16 cellular contexts compared by ENCODE assay signal in genomic region chr10:100895896-100896295, GRCh38. TPM values are rescaled to one million over a fixed set of nuclear protein-coding genes. Genes with fewer than 3 reads are reported as not detected.
DNase-seq lines count a peak whose midpoint lies in the region; ATAC-seq and TF ChIP-seq lines count a peak whose summit lies in the region.
"Had no signal": no experiment of that assay in that cellular context is flagged by ENCODE, and none has a peak within 500 bp of the region (broad histone marks: within the 10 kb centered on the region; RNA-seq: fewer than 3 reads in every experiment).

No MANE protein-coding gene starts in this region.

- H3K4me3 ChIP-seq in HCT116 (replicated peaks in 1 of 2; ENCODE audit: low read depth in 1 of 2, low read length in 2 of 2): no peak overlapping the region
- no peak overlapping the region for H3K4me3 ChIP-seq in SU-DHL-6 (ENCODE audit: insufficient read depth, low read length, poor library complexity, severe bottlenecking)
- no peak overlapping the region for H3K4me3 ChIP-seq in suprapubic skin
- H3K4me3 ChIP-seq: tibial nerve had no signal

- no peak for TF ChIP-seq RAD21 in HCT116 (IDR thresholded peaks at IDR 0.05; ENCODE audit: low read depth)

- H3K9me2 ChIP-seq in HCT116 (ENCODE audit: insufficient read depth) (no peaks in the 10 kb centered on the region), SU-DHL-6 (replicated peaks; ENCODE audit: insufficient read depth, low read length) (no peaks in the 10 kb centered on the region)

- H3K27me3 ChIP-seq in HCT116 (ENCODE audit: insufficient read depth, low read length) (no peaks in the 10 kb centered on the region), SU-DHL-6 (ENCODE audit: low read length) (no peaks in the 10 kb centered on the region), suprapubic skin (peaks cover 30% of the 10 kb centered on the region)

- TF ChIP-seq POLR2A in HCT116 (IDR thresholded peaks at IDR 0.05; ENCODE audit: borderline replicate concordance, extremely low read depth, insufficient read depth, insufficient read length) (no peak), suprapubic skin (IDR thresholded peaks at IDR 0.05) (no peak)

- TF ChIP-seq CTCF in HCT116 (IDR thresholded peaks at IDR 0.05 in 2 of 3, conservative IDR thresholded peaks at IDR 0.05 in 1 of 3; ENCODE audit: borderline replicate concordance in 1 of 3, insufficient read depth in 1 of 3, low read depth in 2 of 3, low read length in 2 of 3): no peak
- no peak for TF ChIP-seq CTCF in SU-DHL-6 (IDR thresholded peaks at IDR 0.05; ENCODE audit: insufficient read depth, low read length, poor library complexity, severe bottlenecking)
- no peak for TF ChIP-seq CTCF in suprapubic skin (IDR thresholded peaks at IDR 0.05)

- no peak overlapping the region for H3K4me2 ChIP-seq in HCT116 (ENCODE audit: low read length)
- H3K4me2 ChIP-seq in SU-DHL-6 (ENCODE audit: low read depth, low read length, poor library complexity, severe bottlenecking): peak overlapping the region; percentile 47

- RAD21 ChIA-PET in HCT116 (lab: Charles Lee; ENCODE audit: low non-redundant PET in 1 of 2, low total read pairs in 2 of 2, uncharacterized antibody in 2 of 2, unreplicated experiment in 2 of 2): no interaction called here

- 0 out of 2 replicates have a peak, but pooled peaks cover 5% of the 10 kb centered on the region for H3F3A ChIP-seq in SU-DHL-6 (ENCODE audit: insufficient read depth)

- H3K27ac ChIP-seq in HCT116 (ENCODE audit: low read depth, low read length): no peak overlapping the region
- no peak overlapping the region for H3K27ac ChIP-seq in SU-DHL-6 (ENCODE audit: low read depth, low read length)
- H3K27ac ChIP-seq in suprapubic skin: no peak overlapping the region
- H3K27ac ChIP-seq: tibial nerve had no signal

- TF ChIP-seq EP300 in suprapubic skin (IDR thresholded peaks at IDR 0.05): no peak

- CTCF ChIA-PET in HCT116 (lab: Charles Lee): interaction anchor here (1.0 to 1.1 kb wide), 2 partner anchors 18 to 119 kb away, joined by 3 read pairs; no protein-coding TSS in a partner anchor

- POLR2A ChIA-PET in HCT116 (lab: Charles Lee): interaction anchor here (1.4 kb wide), 1 partner anchor 17 kb away, joined by 5 read pairs; the partner anchor contains the start of gene SLF2

- H3K4me1 ChIP-seq in HCT116 (ENCODE audit: control insufficient read depth in 1 of 2, insufficient read depth in 2 of 2, low read length in 2 of 2) (peaks cover 17 to 35% of the 10 kb centered on the region in 2 experiments), suprapubic skin (no peaks in the 10 kb centered on the region)
- H3K4me1 ChIP-seq: tibial nerve had no signal

- H3K36me3 ChIP-seq in HCT116 (ENCODE audit: control insufficient read depth in 1 of 2, insufficient read depth in 2 of 2, low read length in 2 of 2): no peaks in the 10 kb centered on the region
- no peaks in the 10 kb centered on the region for H3K36me3 ChIP-seq in SU-DHL-6 (ENCODE audit: low read length)
- no peaks in the 10 kb centered on the region for H3K36me3 ChIP-seq in suprapubic skin
- H3K36me3 ChIP-seq: tibial nerve had no signal

- 95% methylated on average over 3 of the region's 3 CpGs for WGBS in suprapubic skin

- no peaks in the 10 kb centered on the region for H3K79me2 ChIP-seq in HCT116 (ENCODE audit: insufficient read depth, low read length)
- no peaks in the 10 kb centered on the region for H3K79me2 ChIP-seq in SU-DHL-6 (ENCODE audit: insufficient read depth, low read length)

- H4K20me1 ChIP-seq in HCT116 (ENCODE audit: insufficient read depth): no peaks in the 10 kb centered on the region
- no peaks in the 10 kb centered on the region for H4K20me1 ChIP-seq in SU-DHL-6 (ENCODE audit: low read depth, low read length)

- intact Hi-C loops in HCT116 (cut with micrococcal nuclease): no loop called here

- BruUV-seq in HCT116 (replicated peaks; lab: Mats Ljungman, UMichigan): no TSS peak

- H3K9me3 ChIP-seq in HCT116 (ENCODE audit: control insufficient read depth in 1 of 2, insufficient read depth in 1 of 2, low read depth in 1 of 2, low read length in 2 of 2) (no peaks in the 10 kb centered on the region), SU-DHL-6 (ENCODE audit: insufficient read depth, low read length) (no peaks in the 10 kb centered on the region), suprapubic skin (no peaks in the 10 kb centered on the region)
- H3K9me3 ChIP-seq: tibial nerve had no signal

- H2AFZ ChIP-seq in HCT116 (ENCODE audit: low read depth, low read length, poor library complexity, severe bottlenecking) (peak overlapping the region; percentile 32), SU-DHL-6 (ENCODE audit: low read depth, low read length, severe bottlenecking) (peak overlapping the region; percentile 28)

- ATAC-seq in HCT116: no peak
- ATAC-seq in left lobe of liver: no peak
- ATAC-seq in GM21619 (IDR thresholded peaks at IDR 0.05; ENCODE audit: unreplicated experiment): no peak
- ATAC-seq in GM21515 (IDR thresholded peaks at IDR 0.05; ENCODE audit: unreplicated experiment): no peak
- ATAC-seq: activated CD4-positive, alpha-beta T cell treated with anti-CD3 and anti-CD28 coated beads for 36 hours; activated T-cell treated with anti-CD3 and anti-CD28 coated beads, Interleukin-2, amount 50 U/mL, for 72 hours; right cardiac atrium; T-helper 17 cell had no signal

- DNase-seq in HCT116 (ENCODE audit: low read depth, low spot score) (no peak), left lobe of liver (ENCODE audit: low spot score) (peak; percentile 24), ureter (ENCODE audit: low spot score) (peak; percentile 28), suprapubic skin (ENCODE audit: low spot score in 2 of 2) (no peak)
- DNase-seq: activated CD4-positive, alpha-beta T cell treated with anti-CD3 and anti-CD28 coated beads for 36 hours; activated naive CD4-positive, alpha-beta T cell treated with anti-CD3 and anti-CD28 coated beads for 36 hours; activated T-cell treated with anti-CD3 and anti-CD28 coated beads, Interleukin-2, amount 50 U/mL, for 72 hours; NCI-H1092 treated with DMSO at 0.1 percent for 48 hours; NCI-H1930; right cardiac atrium; RPMI8226; T-helper 17 cell had no signal

- H3K9ac ChIP-seq in HCT116 (ENCODE audit: low read length) (no peak overlapping the region), SU-DHL-6 (ENCODE audit: low read length) (no peak overlapping the region)

TF ChIP-seq in HCT116, 20 proteins besides CTCF, POLR2A, EP300 and RAD21 (continues in another document):
- no peak for TF ChIP-seq TCF7L2 (IDR thresholded peaks at IDR 0.05; ENCODE audit: borderline replicate concordance, extremely low read depth, insufficient read depth, insufficient read length)
- TF ChIP-seq SP1 (IDR thresholded peaks at IDR 0.05; ENCODE audit: low read depth): no peak
- TF ChIP-seq EZH2phosphoT487 (IDR thresholded peaks at IDR 0.05; ENCODE audit: borderline replicate concordance): no peak
- no peak for TF ChIP-seq REST (IDR thresholded peaks at IDR 0.05; ENCODE audit: low read depth)
- no peak for TF ChIP-seq FOSL1 (IDR thresholded peaks at IDR 0.05; ENCODE audit: low read depth)
- TF ChIP-seq POLR2AphosphoS5 (IDR thresholded peaks at IDR 0.05; ENCODE audit: low read depth, low read length): no peak
- TF ChIP-seq ELF1 (IDR thresholded peaks at IDR 0.05; ENCODE audit: borderline replicate concordance, low read depth): no peak
- no peak for TF ChIP-seq EGR1 (IDR thresholded peaks at IDR 0.05; ENCODE audit: low read depth)
- no peak for TF ChIP-seq YY1 (IDR thresholded peaks at IDR 0.05; ENCODE audit: extremely low read depth, insufficient replicate concordance, low read depth, low read length)
- no peak for TF ChIP-seq ZFX (IDR thresholded peaks at IDR 0.05)
- TF ChIP-seq CEBPB (IDR thresholded peaks at IDR 0.05; ENCODE audit: low read depth): no peak
- TF ChIP-seq JUND (IDR thresholded peaks at IDR 0.05): no peak

RNA-seq across cellular contexts. Expression of gene SLF2, which starts 16.9 kb away (rescaled TPM):
- total RNA-seq in HCT116 (2021; ENCODE audit: unreplicated experiment) (43.0 TPM), left lobe of liver (7.7 TPM), ureter (40.0 TPM), suprapubic skin (10 to 100 TPM; 11.6 to 41.4 (median 15.6) TPM)
- polyA plus RNA-seq in HCT116 (2012): 9.5 and 12.3 TPM in 2 replicates

Comparison
In these comparisons a context has a peak if more than half of its experiments do, and no peak if none do; other contexts are left out.
1. DNase-seq: peak in left lobe of liver (single experiment) and ureter (single experiment); none in HCT116 (single experiment) and suprapubic skin (0 of 2).